ENCODE assay signal across 2 cellular contexts in genomic region chr1:201653883-201654282, GRCh38.
TF ChIP-seq lines count a peak whose summit lies in the region.

No MANE protein-coding gene starts in this region.

TF ChIP-seq in SK-N-SH, 30 proteins besides CTCF, POLR2A, EP300 and RAD21 (continued from another document):
- TF ChIP-seq USF2 (IDR thresholded peaks at IDR 0.05; ENCODE audit: borderline replicate concordance, low read depth, low read length) (no peak), NRF1 (IDR thresholded peaks at IDR 0.05; ENCODE audit: low read depth, low read length) (no peak), GABPA (IDR thresholded peaks at IDR 0.05; ENCODE audit: low read depth) (no peak)
- TF ChIP-seq, protein P1, sequence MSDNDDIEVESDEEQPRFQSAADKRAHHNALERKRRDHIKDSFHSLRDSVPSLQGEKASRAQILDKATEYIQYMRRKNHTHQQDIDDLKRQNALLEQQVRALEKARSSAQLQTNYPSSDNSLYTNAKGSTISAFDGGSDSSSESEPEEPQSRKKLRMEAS (IDR thresholded peaks at IDR 0.05; ENCODE audit: low read depth) = no peak
TF ChIP-seq in SK-N-SH: peak in this region for 0.

TF ChIP-seq in SK-N-SH treated with all-trans-retinoic acid at 6 μM for 48 hours, 23 proteins besides CTCF, POLR2A, EP300 and RAD21 (continued from another document):
- TF ChIP-seq, protein P2, sequence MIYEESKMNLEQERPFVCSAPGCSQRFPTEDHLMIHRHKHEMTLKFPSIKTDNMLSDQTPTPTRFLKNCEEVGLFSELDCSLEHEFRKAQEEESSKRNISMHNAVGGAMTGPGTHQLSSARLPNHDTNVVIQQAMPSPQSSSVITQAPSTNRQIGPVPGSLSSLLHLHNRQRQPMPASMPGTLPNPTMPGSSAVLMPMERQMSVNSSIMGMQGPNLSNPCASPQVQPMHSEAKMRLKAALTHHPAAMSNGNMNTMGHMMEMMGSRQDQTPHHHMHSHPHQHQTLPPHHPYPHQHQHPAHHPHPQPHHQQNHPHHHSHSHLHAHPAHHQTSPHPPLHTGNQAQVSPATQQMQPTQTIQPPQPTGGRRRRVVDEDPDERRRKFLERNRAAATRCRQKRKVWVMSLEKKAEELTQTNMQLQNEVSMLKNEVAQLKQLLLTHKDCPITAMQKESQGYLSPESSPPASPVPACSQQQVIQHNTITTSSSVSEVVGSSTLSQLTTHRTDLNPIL (CRISPR knock-in tag; IDR thresholded peaks at IDR 0.05; ENCODE audit: low read depth) = no peak
- TF ChIP-seq, protein P3, sequence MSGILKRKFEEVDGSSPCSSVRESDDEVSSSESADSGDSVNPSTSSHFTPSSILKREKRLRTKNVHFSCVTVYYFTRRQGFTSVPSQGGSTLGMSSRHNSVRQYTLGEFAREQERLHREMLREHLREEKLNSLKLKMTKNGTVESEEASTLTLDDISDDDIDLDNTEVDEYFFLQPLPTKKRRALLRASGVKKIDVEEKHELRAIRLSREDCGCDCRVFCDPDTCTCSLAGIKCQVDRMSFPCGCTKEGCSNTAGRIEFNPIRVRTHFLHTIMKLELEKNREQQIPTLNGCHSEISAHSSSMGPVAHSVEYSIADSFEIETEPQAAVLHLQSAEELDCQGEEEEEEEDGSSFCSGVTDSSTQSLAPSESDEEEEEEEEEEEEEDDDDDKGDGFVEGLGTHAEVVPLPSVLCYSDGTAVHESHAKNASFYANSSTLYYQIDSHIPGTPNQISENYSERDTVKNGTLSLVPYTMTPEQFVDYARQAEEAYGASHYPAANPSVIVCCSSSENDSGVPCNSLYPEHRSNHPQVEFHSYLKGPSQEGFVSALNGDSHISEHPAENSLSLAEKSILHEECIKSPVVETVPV (CRISPR knock-in tag; IDR thresholded peaks at IDR 0.05) = no peak
- TF ChIP-seq ZNF565 (CRISPR knock-in tag; conservative IDR thresholded peaks at IDR 0.05; ENCODE audit: low read depth) = no peak
- no peak for TF ChIP-seq ZFP3 (CRISPR knock-in tag; IDR thresholded peaks at IDR 0.05)
